ENCODE assay signal across 1 cellular context in the genomic region with DNA sequence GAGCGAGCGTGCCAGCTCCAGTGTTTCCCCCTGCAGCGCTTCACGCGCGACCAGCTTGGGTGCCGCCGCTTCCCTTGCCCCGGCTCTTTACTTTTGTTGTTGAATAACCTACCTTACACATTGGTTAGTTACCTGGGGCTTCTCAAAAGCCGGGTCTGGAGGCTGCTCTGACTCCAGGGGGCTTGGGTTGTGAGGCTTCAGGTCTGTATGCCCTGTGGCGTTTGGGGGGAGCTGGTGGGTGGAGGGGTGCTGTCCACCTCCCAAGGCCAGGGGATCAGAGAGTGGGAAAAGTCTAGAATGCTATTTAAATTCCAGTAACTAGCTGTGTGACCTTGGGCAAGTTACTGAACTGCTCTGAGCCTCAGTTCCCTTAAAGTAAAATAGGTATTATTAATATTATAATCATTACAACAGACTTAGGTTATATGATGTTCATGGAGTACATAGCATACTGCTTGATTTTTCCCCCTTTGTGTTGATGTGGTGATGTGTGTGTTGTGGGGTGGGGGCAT.
TF ChIP-seq lines count a peak whose summit lies in the region.

No MANE protein-coding gene starts in this region.

TF ChIP-seq in GM12878, 131 proteins besides CTCF, POLR2A, EP300 and RAD21:
- TF ChIP-seq TBL1XR1 (IDR thresholded peaks at IDR 0.05; ENCODE audit: low read depth, low read length), result no peak
- TF ChIP-seq, protein P1, sequence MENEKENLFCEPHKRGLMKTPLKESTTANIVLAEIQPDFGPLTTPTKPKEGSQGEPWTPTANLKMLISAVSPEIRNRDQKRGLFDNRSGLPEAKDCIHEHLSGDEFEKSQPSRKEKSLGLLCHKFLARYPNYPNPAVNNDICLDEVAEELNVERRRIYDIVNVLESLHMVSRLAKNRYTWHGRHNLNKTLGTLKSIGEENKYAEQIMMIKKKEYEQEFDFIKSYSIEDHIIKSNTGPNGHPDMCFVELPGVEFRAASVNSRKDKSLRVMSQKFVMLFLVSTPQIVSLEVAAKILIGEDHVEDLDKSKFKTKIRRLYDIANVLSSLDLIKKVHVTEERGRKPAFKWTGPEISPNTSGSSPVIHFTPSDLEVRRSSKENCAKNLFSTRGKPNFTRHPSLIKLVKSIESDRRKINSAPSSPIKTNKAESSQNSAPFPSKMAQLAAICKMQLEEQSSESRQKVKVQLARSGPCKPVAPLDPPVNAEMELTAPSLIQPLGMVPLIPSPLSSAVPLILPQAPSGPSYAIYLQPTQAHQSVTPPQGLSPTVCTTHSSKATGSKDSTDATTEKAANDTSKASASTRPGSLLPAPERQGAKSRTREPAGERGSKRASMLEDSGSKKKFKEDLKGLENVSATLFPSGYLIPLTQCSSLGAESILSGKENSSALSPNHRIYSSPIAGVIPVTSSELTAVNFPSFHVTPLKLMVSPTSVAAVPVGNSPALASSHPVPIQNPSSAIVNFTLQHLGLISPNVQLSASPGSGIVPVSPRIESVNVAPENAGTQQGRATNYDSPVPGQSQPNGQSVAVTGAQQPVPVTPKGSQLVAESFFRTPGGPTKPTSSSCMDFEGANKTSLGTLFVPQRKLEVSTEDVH (IDR thresholded peaks at IDR 0.05; ENCODE audit: low read depth, partially characterized antibody), result no peak
- no peak for TF ChIP-seq SREBF1 (IDR thresholded peaks at IDR 0.05; ENCODE audit: low read length)
- no peak for TF ChIP-seq ZNF384 (IDR thresholded peaks at IDR 0.05; ENCODE audit: borderline replicate concordance, low read depth, low read length)
- TF ChIP-seq POLR2AphosphoS5 (IDR thresholded peaks at IDR 0.05; ENCODE audit: low read length), result no peak
- TF ChIP-seq RCOR1 (conservative IDR thresholded peaks at IDR 0.05; ENCODE audit: low read depth, low read length), result no peak
- TF ChIP-seq, protein P2, sequence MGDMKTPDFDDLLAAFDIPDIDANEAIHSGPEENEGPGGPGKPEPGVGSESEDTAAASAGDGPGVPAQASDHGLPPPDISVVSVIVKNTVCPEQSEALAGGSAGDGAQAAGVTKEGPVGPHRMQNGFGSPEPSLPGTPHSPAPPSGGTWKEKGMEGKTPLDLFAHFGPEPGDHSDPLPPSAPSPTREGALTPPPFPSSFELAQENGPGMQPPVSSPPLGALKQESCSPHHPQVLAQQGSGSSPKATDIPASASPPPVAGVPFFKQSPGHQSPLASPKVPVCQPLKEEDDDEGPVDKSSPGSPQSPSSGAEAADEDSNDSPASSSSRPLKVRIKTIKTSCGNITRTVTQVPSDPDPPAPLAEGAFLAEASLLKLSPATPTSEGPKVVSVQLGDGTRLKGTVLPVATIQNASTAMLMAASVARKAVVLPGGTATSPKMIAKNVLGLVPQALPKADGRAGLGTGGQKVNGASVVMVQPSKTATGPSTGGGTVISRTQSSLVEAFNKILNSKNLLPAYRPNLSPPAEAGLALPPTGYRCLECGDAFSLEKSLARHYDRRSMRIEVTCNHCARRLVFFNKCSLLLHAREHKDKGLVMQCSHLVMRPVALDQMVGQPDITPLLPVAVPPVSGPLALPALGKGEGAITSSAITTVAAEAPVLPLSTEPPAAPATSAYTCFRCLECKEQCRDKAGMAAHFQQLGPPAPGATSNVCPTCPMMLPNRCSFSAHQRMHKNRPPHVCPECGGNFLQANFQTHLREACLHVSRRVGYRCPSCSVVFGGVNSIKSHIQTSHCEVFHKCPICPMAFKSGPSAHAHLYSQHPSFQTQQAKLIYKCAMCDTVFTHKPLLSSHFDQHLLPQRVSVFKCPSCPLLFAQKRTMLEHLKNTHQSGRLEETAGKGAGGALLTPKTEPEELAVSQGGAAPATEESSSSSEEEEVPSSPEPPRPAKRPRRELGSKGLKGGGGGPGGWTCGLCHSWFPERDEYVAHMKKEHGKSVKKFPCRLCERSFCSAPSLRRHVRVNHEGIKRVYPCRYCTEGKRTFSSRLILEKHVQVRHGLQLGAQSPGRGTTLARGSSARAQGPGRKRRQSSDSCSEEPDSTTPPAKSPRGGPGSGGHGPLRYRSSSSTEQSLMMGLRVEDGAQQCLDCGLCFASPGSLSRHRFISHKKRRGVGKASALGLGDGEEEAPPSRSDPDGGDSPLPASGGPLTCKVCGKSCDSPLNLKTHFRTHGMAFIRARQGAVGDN (IDR thresholded peaks at IDR 0.05), result no peak
- no peak for TF ChIP-seq STAT3 (IDR thresholded peaks at IDR 0.05; ENCODE audit: low read depth, low read length)
- TF ChIP-seq RB1 (IDR thresholded peaks at IDR 0.05; ENCODE audit: borderline replicate concordance), result no peak
- no peak for TF ChIP-seq CBX5 (IDR thresholded peaks at IDR 0.05; ENCODE audit: low read depth)
- TF ChIP-seq, protein P3, sequence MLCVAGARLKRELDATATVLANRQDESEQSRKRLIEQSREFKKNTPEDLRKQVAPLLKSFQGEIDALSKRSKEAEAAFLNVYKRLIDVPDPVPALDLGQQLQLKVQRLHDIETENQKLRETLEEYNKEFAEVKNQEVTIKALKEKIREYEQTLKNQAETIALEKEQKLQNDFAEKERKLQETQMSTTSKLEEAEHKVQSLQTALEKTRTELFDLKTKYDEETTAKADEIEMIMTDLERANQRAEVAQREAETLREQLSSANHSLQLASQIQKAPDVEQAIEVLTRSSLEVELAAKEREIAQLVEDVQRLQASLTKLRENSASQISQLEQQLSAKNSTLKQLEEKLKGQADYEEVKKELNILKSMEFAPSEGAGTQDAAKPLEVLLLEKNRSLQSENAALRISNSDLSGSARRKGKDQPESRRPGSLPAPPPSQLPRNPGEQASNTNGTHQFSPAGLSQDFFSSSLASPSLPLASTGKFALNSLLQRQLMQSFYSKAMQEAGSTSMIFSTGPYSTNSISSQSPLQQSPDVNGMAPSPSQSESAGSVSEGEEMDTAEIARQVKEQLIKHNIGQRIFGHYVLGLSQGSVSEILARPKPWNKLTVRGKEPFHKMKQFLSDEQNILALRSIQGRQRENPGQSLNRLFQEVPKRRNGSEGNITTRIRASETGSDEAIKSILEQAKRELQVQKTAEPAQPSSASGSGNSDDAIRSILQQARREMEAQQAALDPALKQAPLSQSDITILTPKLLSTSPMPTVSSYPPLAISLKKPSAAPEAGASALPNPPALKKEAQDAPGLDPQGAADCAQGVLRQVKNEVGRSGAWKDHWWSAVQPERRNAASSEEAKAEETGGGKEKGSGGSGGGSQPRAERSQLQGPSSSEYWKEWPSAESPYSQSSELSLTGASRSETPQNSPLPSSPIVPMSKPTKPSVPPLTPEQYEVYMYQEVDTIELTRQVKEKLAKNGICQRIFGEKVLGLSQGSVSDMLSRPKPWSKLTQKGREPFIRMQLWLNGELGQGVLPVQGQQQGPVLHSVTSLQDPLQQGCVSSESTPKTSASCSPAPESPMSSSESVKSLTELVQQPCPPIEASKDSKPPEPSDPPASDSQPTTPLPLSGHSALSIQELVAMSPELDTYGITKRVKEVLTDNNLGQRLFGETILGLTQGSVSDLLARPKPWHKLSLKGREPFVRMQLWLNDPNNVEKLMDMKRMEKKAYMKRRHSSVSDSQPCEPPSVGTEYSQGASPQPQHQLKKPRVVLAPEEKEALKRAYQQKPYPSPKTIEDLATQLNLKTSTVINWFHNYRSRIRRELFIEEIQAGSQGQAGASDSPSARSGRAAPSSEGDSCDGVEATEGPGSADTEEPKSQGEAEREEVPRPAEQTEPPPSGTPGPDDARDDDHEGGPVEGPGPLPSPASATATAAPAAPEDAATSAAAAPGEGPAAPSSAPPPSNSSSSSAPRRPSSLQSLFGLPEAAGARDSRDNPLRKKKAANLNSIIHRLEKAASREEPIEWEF (IDR thresholded peaks at IDR 0.05; ENCODE audit: insufficient replicate concordance, low read depth, low read length), result no peak
- TF ChIP-seq TCF7 (IDR thresholded peaks at IDR 0.05; ENCODE audit: borderline replicate concordance), result no peak
- TF ChIP-seq, protein P4, sequence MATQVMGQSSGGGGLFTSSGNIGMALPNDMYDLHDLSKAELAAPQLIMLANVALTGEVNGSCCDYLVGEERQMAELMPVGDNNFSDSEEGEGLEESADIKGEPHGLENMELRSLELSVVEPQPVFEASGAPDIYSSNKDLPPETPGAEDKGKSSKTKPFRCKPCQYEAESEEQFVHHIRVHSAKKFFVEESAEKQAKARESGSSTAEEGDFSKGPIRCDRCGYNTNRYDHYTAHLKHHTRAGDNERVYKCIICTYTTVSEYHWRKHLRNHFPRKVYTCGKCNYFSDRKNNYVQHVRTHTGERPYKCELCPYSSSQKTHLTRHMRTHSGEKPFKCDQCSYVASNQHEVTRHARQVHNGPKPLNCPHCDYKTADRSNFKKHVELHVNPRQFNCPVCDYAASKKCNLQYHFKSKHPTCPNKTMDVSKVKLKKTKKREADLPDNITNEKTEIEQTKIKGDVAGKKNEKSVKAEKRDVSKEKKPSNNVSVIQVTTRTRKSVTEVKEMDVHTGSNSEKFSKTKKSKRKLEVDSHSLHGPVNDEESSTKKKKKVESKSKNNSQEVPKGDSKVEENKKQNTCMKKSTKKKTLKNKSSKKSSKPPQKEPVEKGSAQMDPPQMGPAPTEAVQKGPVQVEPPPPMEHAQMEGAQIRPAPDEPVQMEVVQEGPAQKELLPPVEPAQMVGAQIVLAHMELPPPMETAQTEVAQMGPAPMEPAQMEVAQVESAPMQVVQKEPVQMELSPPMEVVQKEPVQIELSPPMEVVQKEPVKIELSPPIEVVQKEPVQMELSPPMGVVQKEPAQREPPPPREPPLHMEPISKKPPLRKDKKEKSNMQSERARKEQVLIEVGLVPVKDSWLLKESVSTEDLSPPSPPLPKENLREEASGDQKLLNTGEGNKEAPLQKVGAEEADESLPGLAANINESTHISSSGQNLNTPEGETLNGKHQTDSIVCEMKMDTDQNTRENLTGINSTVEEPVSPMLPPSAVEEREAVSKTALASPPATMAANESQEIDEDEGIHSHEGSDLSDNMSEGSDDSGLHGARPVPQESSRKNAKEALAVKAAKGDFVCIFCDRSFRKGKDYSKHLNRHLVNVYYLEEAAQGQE (IDR thresholded peaks at IDR 0.05; ENCODE audit: low read depth, low read length), result no peak
- TF ChIP-seq, protein P5, sequence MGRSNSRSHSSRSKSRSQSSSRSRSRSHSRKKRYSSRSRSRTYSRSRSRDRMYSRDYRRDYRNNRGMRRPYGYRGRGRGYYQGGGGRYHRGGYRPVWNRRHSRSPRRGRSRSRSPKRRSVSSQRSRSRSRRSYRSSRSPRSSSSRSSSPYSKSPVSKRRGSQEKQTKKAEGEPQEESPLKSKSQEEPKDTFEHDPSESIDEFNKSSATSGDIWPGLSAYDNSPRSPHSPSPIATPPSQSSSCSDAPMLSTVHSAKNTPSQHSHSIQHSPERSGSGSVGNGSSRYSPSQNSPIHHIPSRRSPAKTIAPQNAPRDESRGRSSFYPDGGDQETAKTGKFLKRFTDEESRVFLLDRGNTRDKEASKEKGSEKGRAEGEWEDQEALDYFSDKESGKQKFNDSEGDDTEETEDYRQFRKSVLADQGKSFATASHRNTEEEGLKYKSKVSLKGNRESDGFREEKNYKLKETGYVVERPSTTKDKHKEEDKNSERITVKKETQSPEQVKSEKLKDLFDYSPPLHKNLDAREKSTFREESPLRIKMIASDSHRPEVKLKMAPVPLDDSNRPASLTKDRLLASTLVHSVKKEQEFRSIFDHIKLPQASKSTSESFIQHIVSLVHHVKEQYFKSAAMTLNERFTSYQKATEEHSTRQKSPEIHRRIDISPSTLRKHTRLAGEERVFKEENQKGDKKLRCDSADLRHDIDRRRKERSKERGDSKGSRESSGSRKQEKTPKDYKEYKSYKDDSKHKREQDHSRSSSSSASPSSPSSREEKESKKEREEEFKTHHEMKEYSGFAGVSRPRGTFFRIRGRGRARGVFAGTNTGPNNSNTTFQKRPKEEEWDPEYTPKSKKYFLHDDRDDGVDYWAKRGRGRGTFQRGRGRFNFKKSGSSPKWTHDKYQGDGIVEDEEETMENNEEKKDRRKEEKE (IDR thresholded peaks at IDR 0.05), result no peak
- no peak for TF ChIP-seq PAX8 (IDR thresholded peaks at IDR 0.05)
- no peak for TF ChIP-seq NBN (IDR thresholded peaks at IDR 0.05)
- no peak for TF ChIP-seq CEBPB (IDR thresholded peaks at IDR 0.05; ENCODE audit: borderline replicate concordance in 1 of 2, low read depth in 2 of 2, low read length in 2 of 2)
- TF ChIP-seq KAT2A (conservative IDR thresholded peaks at IDR 0.05; ENCODE audit: control insufficient read depth, low read depth, low read length), result no peak
- TF ChIP-seq CHD1 (IDR thresholded peaks at IDR 0.05; ENCODE audit: low read depth, low read length), result no peak
- TF ChIP-seq POLR2AphosphoS2 (IDR thresholded peaks at IDR 0.05; ENCODE audit: low read depth, low read length), result no peak
